ENCODE assay signal across 26 cellular contexts in the genomic region with DNA sequence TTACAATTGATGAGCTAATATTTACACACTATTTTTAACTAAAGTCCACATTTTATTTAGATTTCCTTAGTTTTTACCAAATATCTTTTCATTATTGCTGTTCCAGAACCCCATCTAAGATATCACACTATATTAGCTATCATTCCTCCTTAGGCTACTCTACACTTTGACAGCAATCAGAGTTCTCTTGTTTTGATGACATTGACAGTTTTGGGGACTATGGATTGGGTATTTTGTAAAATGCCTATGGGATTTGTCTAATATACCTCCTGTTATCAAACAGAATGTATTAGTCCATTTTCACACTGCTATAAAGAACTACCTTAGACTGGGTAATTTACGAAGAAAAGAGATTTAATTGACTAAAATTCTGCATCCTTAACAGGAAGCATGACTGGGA.
"Had no signal": no experiment of that assay in that cellular context is flagged by ENCODE, and none has a peak within 500 bp of the region (broad histone marks: within the 10 kb centered on the region; RNA-seq: fewer than 3 reads in every experiment).

No MANE protein-coding gene starts in this region.

- H3K27ac ChIP-seq: colonic mucosa, coronary artery, dorsolateral prefrontal cortex, epithelial cell of prostate, esophagus muscularis mucosa, esophagus squamous epithelium, foreskin keratinocyte, gastrocnemius medialis, gastroesophageal sphincter, heart left ventricle, heart right ventricle, hepatocyte had no signal

- DNase-seq: colonic mucosa; cortex of kidney; dermis blood vessel endothelial cell; dorsolateral prefrontal cortex; effector CD4-positive, alpha-beta T cell; effector CD8-positive, alpha-beta T cell; effector memory CD4-positive, alpha-beta T cell; effector memory CD8-positive, alpha-beta T cell; endodermal cell; erythroblast; esophagus squamous epithelium; foreskin fibroblast; foreskin keratinocyte; foreskin melanocyte; gastrocnemius medialis; glutamatergic neuron; head of caudate nucleus; heart left ventricle; heart right ventricle had no signal

- H2AFZ ChIP-seq: hepatocyte had no signal

- FAIRE-seq: endothelial cell of umbilical vein had no signal

- H3K36me3 ChIP-seq: colonic mucosa, esophagus muscularis mucosa, esophagus squamous epithelium, gastrocnemius medialis, gastroesophageal sphincter, heart left ventricle, heart right ventricle had no signal

- H3K4me3 ChIP-seq: colonic mucosa, coronary artery, dorsolateral prefrontal cortex, esophagus muscularis mucosa, esophagus squamous epithelium, gastrocnemius medialis, gastroesophageal sphincter, heart left ventricle, heart right ventricle, hepatocyte had no signal

- ATAC-seq: effector memory CD8-positive, alpha-beta T cell; esophagus mucosa; foreskin keratinocyte; gastrocnemius medialis; gastroesophageal sphincter; heart left ventricle; heart right ventricle had no signal

- H3K9me3 ChIP-seq: colonic mucosa, gastrocnemius medialis, gastroesophageal sphincter had no signal

- H3K79me2 ChIP-seq: hepatocyte had no signal

- H3K4me2 ChIP-seq: hepatocyte had no signal

- H3K27me3 ChIP-seq: colonic mucosa, dorsolateral prefrontal cortex, esophagus muscularis mucosa, esophagus squamous epithelium, foreskin keratinocyte, gastrocnemius medialis, gastroesophageal sphincter, heart left ventricle, heart right ventricle, hepatocyte had no signal

- H3K4me1 ChIP-seq: colonic mucosa, esophagus muscularis mucosa, esophagus squamous epithelium, foreskin keratinocyte, gastrocnemius medialis, gastroesophageal sphincter, heart left ventricle, heart right ventricle had no signal
